23 cellular contexts compared by ENCODE assay signal in the genomic region with DNA sequence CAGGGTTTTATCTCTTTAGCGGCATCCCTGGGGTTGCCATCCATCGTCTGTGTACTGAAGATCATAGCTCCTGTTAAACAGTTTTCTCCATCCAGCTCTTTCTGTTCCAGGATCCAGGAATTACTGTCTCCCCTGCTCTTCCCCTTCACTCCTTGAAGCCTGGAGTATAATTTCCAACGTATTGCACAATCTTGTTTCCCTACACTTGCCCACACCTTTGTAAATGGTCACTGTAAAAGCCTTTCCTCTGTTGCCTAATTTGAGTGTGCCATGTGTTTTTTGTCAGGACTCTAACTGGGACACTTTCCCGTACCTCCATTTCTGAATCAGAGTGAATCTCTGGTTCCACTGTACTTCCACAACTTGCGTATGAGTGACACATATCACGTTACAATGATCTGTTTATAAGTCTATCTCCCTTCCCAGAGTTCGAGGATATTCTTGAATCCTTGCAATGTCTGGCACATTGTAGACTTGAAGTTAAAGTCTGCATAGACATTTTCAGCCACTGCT.
"Had no signal": no experiment of that assay in that cellular context is flagged by ENCODE, and none has a peak within 500 bp of the region (broad histone marks: within the 10 kb centered on the region; RNA-seq: fewer than 3 reads in every experiment).

No MANE protein-coding gene starts in this region.

- H3K9me3 ChIP-seq: adrenal gland, body of pancreas had no signal

- FAIRE-seq: bronchial epithelial cell had no signal

- H3K4me1 Mint-ChIP-seq: activated naive CD8-positive, alpha-beta T cell treated with anti-CD3 and anti-CD28 coated beads, Interleukin-2, amount 10 ng/mL, durations not matched to agents 7 days and 5 days had no signal

- H3K4me3 Mint-ChIP-seq: activated CD8-positive, alpha-beta T cell treated with anti-CD3 and anti-CD28 coated beads, Interleukin-2, amount 10 ng/mL, durations not matched to agents 7 days and 5 days; activated naive CD8-positive, alpha-beta T cell treated with anti-CD3 and anti-CD28 coated beads, Interleukin-2, amount 10 ng/mL, durations not matched to agents 7 days and 5 days; T-helper 17 cell; WTC11 had no signal

- H3K36me3 Mint-ChIP-seq: activated naive CD8-positive, alpha-beta T cell treated with anti-CD3 and anti-CD28 coated beads, Interleukin-2, amount 10 ng/mL, durations not matched to agents 7 days and 5 days; WTC11 had no signal

- H3K4me3 ChIP-seq: adrenal gland, body of pancreas had no signal

- H3K27me3 ChIP-seq: adrenal gland, body of pancreas had no signal

- H3K27ac Mint-ChIP-seq: activated CD8-positive, alpha-beta T cell treated with anti-CD3 and anti-CD28 coated beads, Interleukin-2, amount 10 ng/mL, durations not matched to agents 7 days and 5 days; activated naive CD8-positive, alpha-beta T cell treated with anti-CD3 and anti-CD28 coated beads, Interleukin-2, amount 10 ng/mL, durations not matched to agents 7 days and 5 days; T-helper 17 cell; WTC11 had no signal

- H3K4me1 ChIP-seq: adrenal gland, body of pancreas had no signal

- DNase-seq: activated CD4-positive, alpha-beta T cell treated with anti-CD3 and anti-CD28 coated beads for 48 hours; activated CD4-positive, alpha-beta T cell treated with anti-CD3 and anti-CD28 coated beads, Interleukin-2, amount 50 U/mL, for 4 hours; activated CD4-positive, CD25-positive, alpha-beta regulatory T cell treated with anti-CD3 and anti-CD28 coated beads, Interleukin-2, amount 50 U/mL, for 72 hours; activated CD8-positive, alpha-beta memory T cell treated with anti-CD3 and anti-CD28 coated beads, Interleukin-2, amount 50 U/mL, for 48 hours; activated CD8-positive, alpha-beta T cell treated with anti-CD3 and anti-CD28 coated beads, Interleukin-2, amount 10 ng/mL, durations not matched to agents 7 days and 5 days; activated naive CD4-positive, alpha-beta T cell treated with anti-CD3 and anti-CD28 coated beads, Interleukin-2, amount 50 U/mL, for 16 hours; activated naive CD8-positive, alpha-beta T cell treated with anti-CD3 and anti-CD28 coated beads, Interleukin-2, amount 10 ng/mL, durations not matched to agents 7 days and 5 days; activated T-cell treated with anti-CD3 and anti-CD28 coated beads, Interleukin-2, amount 50 U/mL, for 1 hour; adrenal gland; aorta; body of pancreas; central memory CD4-positive, alpha-beta T cell; MM.1S; NCI-H1105; NCI-H1436; NCI-H1694 treated with DMSO at 0.1 percent for 48 hours; NCI-H2081; NCI-H524; SIG-M5; T-helper 17 cell; T-helper 9 cell had no signal

- ATAC-seq: activated CD8-positive, alpha-beta T cell treated with anti-CD3 and anti-CD28 coated beads, Interleukin-2, amount 10 ng/mL, durations not matched to agents 7 days and 5 days; body of pancreas; T-helper 17 cell; WTC11 had no signal

- H3K36me3 ChIP-seq: adrenal gland had no signal

- H3K27ac ChIP-seq: adrenal gland, body of pancreas had no signal

- H3K9me3 Mint-ChIP-seq: activated naive CD8-positive, alpha-beta T cell treated with anti-CD3 and anti-CD28 coated beads, Interleukin-2, amount 10 ng/mL, durations not matched to agents 7 days and 5 days; WTC11 had no signal
